In the genomic region with DNA sequence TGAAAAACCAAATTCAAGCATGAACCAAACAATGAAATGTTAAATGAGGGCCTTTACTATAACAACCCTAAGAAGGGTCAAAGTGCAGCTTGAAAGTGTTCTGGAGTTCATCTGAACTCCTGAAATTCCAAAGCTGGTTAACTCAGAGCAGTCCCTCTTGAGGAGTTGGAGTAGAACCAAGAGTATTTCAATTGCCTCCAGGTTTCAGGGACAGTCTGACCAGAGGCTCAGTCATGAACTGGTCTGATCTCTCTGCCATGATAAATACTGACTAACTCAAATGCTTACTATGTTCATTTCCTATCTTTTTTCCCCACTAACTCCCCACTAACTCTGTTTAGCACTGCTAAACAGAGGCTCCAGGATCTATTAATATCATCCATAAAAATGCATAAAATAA, we compare ENCODE assay signal across 8 cellular contexts. TPM values are rescaled to one million over a fixed set of nuclear protein-coding genes. Genes with fewer than 3 reads are reported as not detected.
DNase-seq lines count a peak whose midpoint lies in the region; ATAC-seq and TF ChIP-seq lines count a peak whose summit lies in the region.

No MANE protein-coding gene starts in this region.

- peaks cover 39% of the 10 kb centered on the region for H3K4me1 Mint-ChIP-seq in endothelial cell (ENCODE audit: unreplicated experiment)

- TF ChIP-seq CTCF in OCI-LY3 (IDR thresholded peaks at IDR 0.05; ENCODE audit: low read depth, low read length) (no peak), endothelial cell (IDR thresholded peaks at IDR 0.05; ENCODE audit: unreplicated experiment) (no peak)

- H3K27ac Mint-ChIP-seq in endothelial cell (ENCODE audit: unreplicated experiment) = no peak overlapping the region

- H3K27me3 Mint-ChIP-seq in endothelial cell (ENCODE audit: unreplicated experiment) = peaks cover 8% of the 10 kb centered on the region

- peaks cover 90% of the 10 kb centered on the region for H3K79me2 ChIP-seq in OCI-LY3 (ENCODE audit: low read length)

- no peak overlapping the region for H2AFZ ChIP-seq in OCI-LY3 (ENCODE audit: low read depth, low read length)

- ATAC-seq in GM18517 (IDR thresholded peaks at IDR 0.05; ENCODE audit: unreplicated experiment) (no peak), esophagus mucosa (no peak)

- H3K4me3 ChIP-seq in OCI-LY3 (ENCODE audit: low read length) = no peak overlapping the region

- peak; percentile 73 for DNase-seq in EL
- DNase-seq in endothelial cell (ENCODE audit: low spot score) = no peak
- peak; percentile 49 for DNase-seq in pons (ENCODE audit: low spot score)
- DNase-seq in DMS153 treated with DMSO at 0.1 percent for 48 hours (lab: John Stamatoyannopoulos, UW; ENCODE audit: unreplicated experiment) = no peak
- DNase-seq in NCI-H2227 (lab: John Stamatoyannopoulos, UW; ENCODE audit: unreplicated experiment) = no peak

- peak overlapping the region; percentile 78 for H3K4me3 Mint-ChIP-seq in endothelial cell (ENCODE audit: unreplicated experiment)

- peaks cover 5% of the 10 kb centered on the region for H3K36me3 Mint-ChIP-seq in endothelial cell (ENCODE audit: low read depth, unreplicated experiment)

- H3K27me3 ChIP-seq in OCI-LY3 (ENCODE audit: low read depth, low read length) = no peaks in the 10 kb centered on the region

- no peak overlapping the region for H3K9ac ChIP-seq in OCI-LY3 (ENCODE audit: low read length)

- peaks cover 11% of the 10 kb centered on the region for H3K36me3 ChIP-seq in OCI-LY3 (replicated peaks; ENCODE audit: low read depth, low read length)

- 0 out of 2 replicates have a peak overlapping the region, but pooled peaks have one; percentile 19 for H3K4me2 ChIP-seq in OCI-LY3 (ENCODE audit: low read length)

- peaks cover 67% of the 10 kb centered on the region for H4K20me1 ChIP-seq in OCI-LY3 (ENCODE audit: insufficient read depth, low read length)

- no peaks in the 10 kb centered on the region for H3K9me3 Mint-ChIP-seq in endothelial cell (ENCODE audit: unreplicated experiment)

- H3K9me3 ChIP-seq in OCI-LY3 (ENCODE audit: insufficient read depth, low read length) = no peaks in the 10 kb centered on the region

- peaks cover 55% of the 10 kb centered on the region for H3K4me1 ChIP-seq in OCI-LY3 (ENCODE audit: low read length)

- no peak overlapping the region for H3K27ac ChIP-seq in OCI-LY3 (ENCODE audit: low read length)

RNA-seq across cellular contexts. Expression of a gene that starts 2.7 kb away (rescaled TPM):
- 83.4 TPM for total RNA-seq in endothelial cell (ENCODE audit: unreplicated experiment)
- 66.1 TPM for total RNA-seq in esophagus mucosa

RNA-seq across cellular contexts. Expression of a gene that starts 59.9 kb away (rescaled TPM):
- 39.0 TPM for total RNA-seq in endothelial cell (ENCODE audit: unreplicated experiment)
- 34.3 TPM for total RNA-seq in esophagus mucosa

Comparison
In these comparisons a context has a peak if more than half of its experiments do, and no peak if none do; other contexts are left out.
1. DNase-seq: peak in EL (single experiment) and pons (single experiment); none in endothelial cell (single experiment), DMS153 treated with DMSO at 0.1 percent for 48 hours (single experiment) and NCI-H2227 (single experiment).